Comparison of ENCODE assay signal across 1 cellular context in genomic region chr7:133053321-133053891, GRCh38.
TF ChIP-seq lines count a peak whose summit lies in the region.

No MANE protein-coding gene starts in this region.

TF ChIP-seq in GM12878, 131 proteins besides CTCF, POLR2A, EP300 and RAD21 (continued from another document):
- TF ChIP-seq ZNF274 (IDR thresholded peaks at IDR 0.05; ENCODE audit: insufficient read depth, insufficient read length) = no peak
- TF ChIP-seq BCL3 (IDR thresholded peaks at IDR 0.05; ENCODE audit: borderline replicate concordance, insufficient read depth, low read depth, low read length, poor library complexity, severe bottlenecking) = peak; percentile 16
- peak in 1 of 2 experiments; percentile 58; a peak in 1 of 4 replicates for TF ChIP-seq CEBPB (IDR thresholded peaks at IDR 0.05; ENCODE audit: borderline replicate concordance in 1 of 2, low read depth in 2 of 2, low read length in 2 of 2)
- 0 out of 2 replicates have a peak, but pooled peaks have one; percentile 12 for TF ChIP-seq SPI1 (IDR thresholded peaks at IDR 0.05; ENCODE audit: borderline replicate concordance, insufficient read depth, low read depth, low read length)
- peak; percentile 71; the same call in 1 of the 2 replicates for TF ChIP-seq FOXM1 (IDR thresholded peaks at IDR 0.05; ENCODE audit: low read depth, low read length)
- no peak for TF ChIP-seq REST (IDR thresholded peaks at IDR 0.05; ENCODE audit: low read depth, low read length)
- peak; percentile 60; the same call in 1 of the 2 replicates for TF ChIP-seq CBFB (IDR thresholded peaks at IDR 0.05; ENCODE audit: low read depth)
- TF ChIP-seq ATF2 (IDR thresholded peaks at IDR 0.05; ENCODE audit: low read length) = peak; percentile 82
- peak; percentile 84 for TF ChIP-seq NFIC (IDR thresholded peaks at IDR 0.05; ENCODE audit: low read depth, low read length)
- TF ChIP-seq SUPT20H (IDR thresholded peaks at IDR 0.05; ENCODE audit: borderline replicate concordance, control insufficient read depth, low read depth, low read length) = no peak
- TF ChIP-seq JUNB (IDR thresholded peaks at IDR 0.05) = peak; percentile 77
